ENCODE assay signal across 18 cellular contexts in the genomic region with DNA sequence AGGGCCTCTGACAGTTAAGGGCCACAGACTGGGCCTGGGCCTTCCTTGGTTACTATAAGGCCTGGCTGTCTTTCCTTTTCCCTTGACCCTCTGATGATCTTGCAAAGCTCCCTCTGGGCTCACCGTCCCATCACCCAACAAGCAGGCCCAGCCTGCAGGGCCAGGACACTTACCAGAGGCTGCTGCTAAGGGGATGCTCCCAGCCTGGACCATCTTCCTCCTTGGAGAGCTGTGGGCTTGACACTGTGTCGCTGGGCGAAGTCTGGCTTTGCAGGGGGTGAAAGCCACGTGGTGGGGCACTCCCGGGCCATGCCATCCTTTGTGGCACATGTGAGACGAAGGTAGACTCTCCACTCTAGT.
"Had no signal": no experiment of that assay in that cellular context is flagged by ENCODE, and none has a peak within 500 bp of the region (broad histone marks: within the 10 kb centered on the region; RNA-seq: fewer than 3 reads in every experiment).

No MANE protein-coding gene starts in this region.

- H3K27ac Mint-ChIP-seq: activated naive CD8-positive, alpha-beta T cell treated with anti-CD3 and anti-CD28 coated beads, Interleukin-2, amount 50 U/mL, for 24 hours; activated T-helper 1 cell treated with anti-CD3 and anti-CD28 coated beads, Interleukin-12 subunit alpha, Interleukin-12 subunit beta, Interleukin-2, Interleukin-4 antibody, amounts not matched to agents 30 ng/mL and 10 ng/mL and 1 ng/mL, durations not matched to agents 14 hours and 24 hours and 36 hours; T-helper 2 cell treated with Interferon-gamma antibody and Interleukin-4, amounts not matched to agents 5 μg/mL and 100 μg/mL, for 36 hours had no signal

- H3K79me2 ChIP-seq: parathyroid adenoma had no signal

- H3K4me3 Mint-ChIP-seq: activated CD4-positive, alpha-beta T cell treated with anti-CD3 and anti-CD28 coated beads, Interleukin-2, amount 10 ng/mL, durations not matched to agents 7 days and 5 days; activated naive CD8-positive, alpha-beta T cell treated with anti-CD3 and anti-CD28 coated beads, Interleukin-2, amount 50 U/mL, for 24 hours; activated T-helper 1 cell treated with anti-CD3 and anti-CD28 coated beads, Interleukin-12 subunit alpha, Interleukin-12 subunit beta, Interleukin-2, Interleukin-4 antibody, amounts not matched to agents 30 ng/mL and 10 ng/mL and 1 ng/mL, durations not matched to agents 14 hours and 24 hours and 36 hours; T-helper 2 cell treated with Interferon-gamma antibody and Interleukin-4, amounts not matched to agents 5 μg/mL and 100 μg/mL, for 36 hours had no signal

- H3K9me3 ChIP-seq: ascending aorta, suprapubic skin had no signal

- H3K27me3 ChIP-seq: ascending aorta, cardiac muscle cell, suprapubic skin had no signal

- H3K4me3 ChIP-seq: ascending aorta, cardiac muscle cell, lung, suprapubic skin had no signal

- H3K9me3 Mint-ChIP-seq: activated CD4-positive, alpha-beta T cell treated with anti-CD3 and anti-CD28 coated beads, Interleukin-2, amount 10 ng/mL, durations not matched to agents 7 days and 5 days; activated naive CD8-positive, alpha-beta T cell treated with anti-CD3 and anti-CD28 coated beads, Interleukin-2, amount 50 U/mL, for 24 hours; activated T-helper 1 cell treated with anti-CD3 and anti-CD28 coated beads, Interleukin-12 subunit alpha, Interleukin-12 subunit beta, Interleukin-2, Interleukin-4 antibody, amounts not matched to agents 30 ng/mL and 10 ng/mL and 1 ng/mL, durations not matched to agents 14 hours and 24 hours and 36 hours; T-helper 2 cell treated with Interferon-gamma antibody and Interleukin-4, amounts not matched to agents 5 μg/mL and 100 μg/mL, for 36 hours had no signal

- H3K27me3 Mint-ChIP-seq: activated CD4-positive, alpha-beta T cell treated with anti-CD3 and anti-CD28 coated beads, Interleukin-2, amount 10 ng/mL, durations not matched to agents 7 days and 5 days; activated naive CD8-positive, alpha-beta T cell treated with anti-CD3 and anti-CD28 coated beads, Interleukin-2, amount 50 U/mL, for 24 hours had no signal

- H3K4me1 ChIP-seq: parathyroid adenoma had no signal

- H3K9ac ChIP-seq: parathyroid adenoma had no signal

- FAIRE-seq: colon, islet of Langerhans had no signal

- H3K27ac ChIP-seq: ascending aorta, cardiac muscle cell, parathyroid adenoma, suprapubic skin had no signal

- H2AFZ ChIP-seq: parathyroid adenoma had no signal

- DNase-seq: activated CD4-positive, alpha-beta T cell treated with anti-CD3 and anti-CD28 coated beads, Interleukin-2, amount 10 ng/mL, durations not matched to agents 7 days and 5 days; activated CD8-positive, alpha-beta memory T cell treated with anti-CD3 and anti-CD28 coated beads for 24 hours; activated naive CD4-positive, alpha-beta T cell; activated naive CD8-positive, alpha-beta T cell treated with anti-CD3 and anti-CD28 coated beads, Interleukin-2, amount 50 U/mL, for 24 hours; midbrain; stimulated activated CD4-positive, alpha-beta T cell treated with anti-CD3 and anti-CD28 coated beads, Interleukin-15, amount 100 ng/mL, for 24 hours; stimulated activated CD4-positive, alpha-beta T cell treated with anti-CD3 and anti-CD28 coated beads, Interleukin-4, amount 100 ng/mL, for 1 hour; stimulated activated naive CD4-positive, alpha-beta T cell treated with Interleukin-2 at 50 U/mL for 16 hours had no signal

- ATAC-seq: activated naive CD8-positive, alpha-beta T cell treated with anti-CD3 and anti-CD28 coated beads, Interleukin-2, amount 50 U/mL, for 24 hours; esophagus mucosa had no signal
